ENCODE assay signal across 21 cellular contexts in the genomic region with DNA sequence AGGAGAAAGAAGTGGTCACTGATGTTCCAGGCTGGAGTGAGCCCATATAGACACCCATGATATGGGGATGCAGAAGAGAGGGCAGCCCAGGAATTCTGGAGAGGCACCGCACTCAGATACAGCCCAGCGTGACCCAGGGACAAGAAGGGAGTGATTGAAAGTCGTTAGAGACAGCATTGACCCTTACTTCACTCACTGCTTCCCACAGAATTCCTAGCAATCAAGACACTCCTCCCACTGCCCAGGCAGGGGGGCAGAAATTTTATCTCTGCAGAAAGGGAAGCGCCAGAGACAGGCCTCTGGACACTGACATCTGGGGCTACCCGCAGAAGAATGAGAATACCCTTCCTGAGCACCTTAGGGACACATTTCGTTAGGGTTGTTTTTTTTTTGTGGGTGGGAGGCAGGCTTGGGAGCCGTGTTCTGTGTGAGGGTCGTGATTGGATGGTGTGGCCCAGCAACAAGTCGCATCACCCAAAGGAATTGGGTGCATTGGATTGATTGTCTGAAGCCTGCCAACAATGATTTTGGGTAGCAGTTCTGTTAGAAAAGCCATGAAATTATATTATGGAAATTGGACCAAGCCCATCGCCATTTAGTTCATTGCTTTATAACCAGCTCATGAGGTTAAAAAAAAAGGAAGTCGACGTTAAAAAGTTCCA.
"Had no signal": no experiment of that assay in that cellular context is flagged by ENCODE, and none has a peak within 500 bp of the region (broad histone marks: within the 10 kb centered on the region; RNA-seq: fewer than 3 reads in every experiment).

No MANE protein-coding gene starts in this region.

- H3K27ac ChIP-seq: cardiac muscle cell, epithelial cell of prostate, foreskin keratinocyte, hepatocyte, left ventricle myocardium inferior, pancreas, sigmoid colon, spleen, thyroid gland had no signal

- H3K4me2 ChIP-seq: hepatocyte had no signal

- H3K27me3 ChIP-seq: cardiac muscle cell, foreskin keratinocyte, hepatocyte, pancreas, sigmoid colon, thyroid gland had no signal

- H3K79me2 ChIP-seq: hepatocyte had no signal

- FAIRE-seq: kidney, pancreas, TTC549 had no signal

- H2AFZ ChIP-seq: hepatocyte had no signal

- H3K4me3 ChIP-seq: cardiac muscle cell, hepatocyte, left ventricle myocardium inferior, pancreas, sigmoid colon, spleen, thyroid gland had no signal

- H3K36me3 ChIP-seq: cardiac muscle cell, left ventricle myocardium inferior, pancreas, sigmoid colon, spleen, thyroid gland had no signal

- DNase-seq: activated B cell treated with CpG ODN at 0.5 μM for 24 hours; activated CD4-positive, alpha-beta T cell treated with anti-CD3 and anti-CD28 coated beads for 48 hours; activated CD8-positive, alpha-beta T cell treated with anti-CD3 and anti-CD28 coated beads for 36 hours; activated naive CD4-positive, alpha-beta T cell treated with Interleukin-2 at 50 U/mL for 16 hours; activated naive CD8-positive, alpha-beta T cell treated with anti-CD3 and anti-CD28 coated beads, Interleukin-2, amount 10 ng/mL, durations not matched to agents 7 days and 5 days; activated T-cell treated with anti-CD3 and anti-CD28 coated beads, Interleukin-2, amount 50 U/mL, for 24 hours; amygdala; foreskin keratinocyte; kidney; left ventricle myocardium inferior; mesendoderm; naive thymus-derived CD4-positive, alpha-beta T cell; pancreas; sigmoid colon; spleen; stimulated activated naive CD4-positive, alpha-beta T cell; thyroid gland had no signal

- H3K4me1 ChIP-seq: spleen, thyroid gland had no signal

- ATAC-seq: activated CD8-positive, alpha-beta T cell treated with anti-CD3 and anti-CD28 coated beads for 36 hours; foreskin keratinocyte; naive thymus-derived CD4-positive, alpha-beta T cell; pancreas had no signal

- H3K9me3 ChIP-seq: left ventricle myocardium inferior, pancreas, sigmoid colon, spleen, thyroid gland had no signal
